23 cellular contexts compared by ENCODE assay signal in genomic region chr2:41899189-41899588, GRCh38.
A peak's percentile ranks its signal among the peaks of the same experiment; 100 is the strongest.
DNase-seq lines count a peak whose midpoint lies in the region; ATAC-seq, FAIRE-seq and TF ChIP-seq lines count a peak whose summit lies in the region.
"Had no signal": no experiment of that assay in that cellular context is flagged by ENCODE, and none has a peak within 500 bp of the region (broad histone marks: within the 10 kb centered on the region; RNA-seq: fewer than 3 reads in every experiment).

No MANE protein-coding gene starts in this region.

- intact Hi-C loops in PC-9 (cut with micrococcal nuclease; ENCODE audit: unreplicated experiment) = no loop called here
- intact Hi-C loops in HepG2 (cut with micrococcal nuclease; ENCODE audit: unreplicated experiment) = no loop called here
- intact Hi-C loops in left ventricle myocardium superior (cut with micrococcal nuclease) = no loop called here

- H3K9me3 ChIP-seq in PC-9 (ENCODE audit: insufficient read depth, low read depth) = no peaks in the 10 kb centered on the region
- no peaks in the 10 kb centered on the region for H3K9me3 ChIP-seq in HepG2 (ENCODE audit: low read length)
- H3K9me3 ChIP-seq in thoracic aorta = no peaks in the 10 kb centered on the region
- H3K9me3 ChIP-seq: thyroid gland had no signal

- POLR2A ChIA-PET in PC-9 (lab: Charles Lee; ENCODE audit: unreplicated experiment) (interaction anchor here (0.6 to 0.7 kb wide), 3 partner anchors 22 to 915 kb away, joined by 3 to 7 read pairs (median 4); no protein-coding TSS in a partner anchor), HepG2 (lab: Yijun Ruan, JAX) (no interaction called here)

- H3K9ac ChIP-seq in HepG2 (ENCODE audit: insufficient read depth, low read depth, low read length) = no peak overlapping the region

- 1% methylated on average over 2 of the region's 2 CpGs for WGBS in HepG2 (ENCODE audit: low lambda C conversion rate)

- no peaks in the 10 kb centered on the region for H4K20me1 ChIP-seq in PC-9 (ENCODE audit: insufficient read depth)
- no peaks in the 10 kb centered on the region for H4K20me1 ChIP-seq in HepG2 (ENCODE audit: insufficient read depth, low read length)

- BruUV-seq in PC-9 (replicated peaks; lab: Mats Ljungman, UMichigan) (no TSS peak), HepG2 (replicated peaks; lab: Mats Ljungman, UMichigan) (no TSS peak)

- FAIRE-seq in bronchial epithelial cell (lab: Jason Lieb, UNC) = no peak
- FAIRE-seq in HepG2 (lab: Jason Lieb, UNC) = no peak
- FAIRE-seq in HTR-8/SVneo (lab: Jason Lieb, UNC) = no peak
- FAIRE-seq: frontal cortex, keratinocyte had no signal

- TF ChIP-seq CTCF in PC-9 (conservative IDR thresholded peaks at IDR 0.05) (no peak), bronchial epithelial cell (IDR thresholded peaks at IDR 0.05; ENCODE audit: insufficient read depth, low read length, severe bottlenecking) (no peak), HepG2 (CRISPR knock-in tag; IDR thresholded peaks at IDR 0.05) (no peak), thoracic aorta (IDR thresholded peaks at IDR 0.05) (no peak)

- DNase-seq in PC-9 (peak; percentile 21 to 87), bronchial epithelial cell (ENCODE audit: low read depth) (peak; percentile 84), HepG2 (ENCODE audit: low spot score) (peak; percentile 15), thoracic aorta (ENCODE audit: low spot score) (no peak), left ventricle myocardium superior (no peak), HTR-8/SVneo (ENCODE audit: insufficient read length, low spot score) (no peak)
- DNase-seq: activated CD4-positive, alpha-beta T cell treated with anti-CD3 and anti-CD28 coated beads for 48 hours; activated CD8-positive, alpha-beta memory T cell treated with anti-CD3 and anti-CD28 coated beads, Interleukin-2, amount 10 ng/mL, durations not matched to agents 7 days and 5 days; hypothalamus; midbrain; NCI-H1417 treated with DMSO at 0.1 percent for 48 hours; NCI-H524 treated with DMSO at 0.1 percent for 48 hours; nephron progenitor cell; Right ventricle myocardium superior; stimulated activated CD4-positive, alpha-beta T cell treated with anti-CD3 and anti-CD28 coated beads, Interleukin-1b, Interleukin-23, amount 100 ng/mL, for 48 hours; thyroid gland had no signal

- no peak for ATAC-seq in HepG2
- ATAC-seq in thoracic aorta (ENCODE audit: insufficient number of reproducible peaks, low FRiP score, low read depth) = peak; percentile 70
- no peak for ATAC-seq in left ventricle myocardium superior
- ATAC-seq in GM21619 (IDR thresholded peaks at IDR 0.05; ENCODE audit: unreplicated experiment) = no peak
- ATAC-seq: activated CD8-positive, alpha-beta memory T cell treated with anti-CD3 and anti-CD28 coated beads, Interleukin-2, amount 10 ng/mL, durations not matched to agents 7 days and 5 days; activated naive CD4-positive, alpha-beta T cell treated with anti-CD3 and anti-CD28 coated beads, Interleukin-2, amount 50 U/mL, for 72 hours; HCT116; stimulated activated memory B cell treated with anti-CD40 and anti-IgM and Interleukin-4, amounts not matched to agents 10 μg/mL and 1 μg/mL and 100 μg/mL, for 72 hours had no signal

- TF ChIP-seq EP300 in HepG2 (IDR thresholded peaks at IDR 0.05; ENCODE audit: low read depth in 2 of 2, low read length in 2 of 2) (no peak), HepG2 (CRISPR knock-in tag; IDR thresholded peaks at IDR 0.05; ENCODE audit: borderline replicate concordance) (no peak)

- H3K27ac ChIP-seq in PC-9 (peak overlapping the region; percentile 28), HepG2 (ENCODE audit: extremely low read length, insufficient read depth, low read length) (no peak overlapping the region), thoracic aorta (peak overlapping the region; percentile 70 to 76)
- H3K27ac ChIP-seq: epithelial cell of prostate, thyroid gland had no signal

- H3K9me2 ChIP-seq in PC-9 (ENCODE audit: insufficient read depth) = no peaks in the 10 kb centered on the region

- H3K4me2 ChIP-seq in PC-9 = peak overlapping the region; percentile 43
- no peak overlapping the region for H3K4me2 ChIP-seq in HepG2 (ENCODE audit: low read depth, low read length)

- CTCF ChIA-PET in PC-9 (lab: Charles Lee) = no interaction called here
- CTCF ChIA-PET in HepG2 (lab: Yijun Ruan, JAX; ENCODE audit: low intra/inter-chr PET ratio, low total read pairs) = no interaction called here

- no peaks in the 10 kb centered on the region for H3K27me3 ChIP-seq in PC-9 (ENCODE audit: insufficient read depth, low read depth)
- no peaks in the 10 kb centered on the region for H3K27me3 ChIP-seq in bronchial epithelial cell (ENCODE audit: control insufficient read depth, insufficient read depth, low read length)
- H3K27me3 ChIP-seq in HepG2 (ENCODE audit: control insufficient read depth in 1 of 2, insufficient read depth in 2 of 2, low read length in 2 of 2) = peaks cover 0 to 6% of the 10 kb centered on the region in 2 experiments; a peak in 1 of 5 replicates
- no peaks in the 10 kb centered on the region for H3K27me3 ChIP-seq in thoracic aorta (replicated peaks; ENCODE audit: insufficient read depth)
- H3K27me3 ChIP-seq: thyroid gland had no signal

- H2AFZ ChIP-seq in PC-9 = 0 out of 2 replicates have a peak overlapping the region, but pooled peaks have one; percentile 1
- no peak overlapping the region for H2AFZ ChIP-seq in HepG2 (ENCODE audit: low read length)

- in situ Hi-C loops in HepG2 (cut with HindIII; ENCODE audit: extremely low pct_ligation_motif_present, low pct_unique_long_range_greater_than_20kb) = no loop called here

- H3F3A ChIP-seq in PC-9 (ENCODE audit: insufficient read depth, low read depth) = no peaks in the 10 kb centered on the region

- TF ChIP-seq RAD21 in HepG2 (CRISPR knock-in tag; IDR thresholded peaks at IDR 0.05) = no peak

- no peak overlapping the region for H3K4me3 ChIP-seq in PC-9
- H3K4me3 ChIP-seq in bronchial epithelial cell (ENCODE audit: low read depth, low read length) = no peak overlapping the region
- H3K4me3 ChIP-seq in HepG2 (replicated peaks in 1 of 3; ENCODE audit: insufficient read depth in 1 of 3, low read depth in 2 of 3, low read length in 3 of 3) = no peak overlapping the region
- peak overlapping the region; percentile 6 for H3K4me3 ChIP-seq in thoracic aorta
- H3K4me3 ChIP-seq: thyroid gland had no signal

- H3K79me2 ChIP-seq in PC-9 (ENCODE audit: low read depth) (no peaks in the 10 kb centered on the region), HepG2 (ENCODE audit: insufficient read depth, low read length) (no peaks in the 10 kb centered on the region)

- no peaks in the 10 kb centered on the region for H3K36me3 ChIP-seq in PC-9 (ENCODE audit: low read depth)
- no peaks in the 10 kb centered on the region for H3K36me3 ChIP-seq in bronchial epithelial cell (ENCODE audit: control insufficient read depth, insufficient read depth, low read length)
- no peaks in the 10 kb centered on the region for H3K36me3 ChIP-seq in HepG2 (replicated peaks in 1 of 2; ENCODE audit: control insufficient read depth in 1 of 2, insufficient read depth in 2 of 2, low read length in 2 of 2)
- no peaks in the 10 kb centered on the region for H3K36me3 ChIP-seq in thoracic aorta
- H3K36me3 ChIP-seq: thyroid gland had no signal

- TF ChIP-seq POLR2A in HepG2 (IDR thresholded peaks at IDR 0.05; ENCODE audit: insufficient read depth in 1 of 2, low read depth in 2 of 2, low read length in 2 of 2) = no peak

- peaks cover 17% of the 10 kb centered on the region for H3K4me1 ChIP-seq in PC-9 (replicated peaks; ENCODE audit: insufficient read depth)
- peaks cover 18% of the 10 kb centered on the region for H3K4me1 ChIP-seq in HepG2 (ENCODE audit: insufficient read depth, low read length)
- peaks cover 34 to 56% of the 10 kb centered on the region in 2 donors for H3K4me1 ChIP-seq in thoracic aorta (ENCODE audit: control insufficient read depth in 1 of 2, low read depth in 2 of 2)
- H3K4me1 ChIP-seq: thyroid gland had no signal

TF ChIP-seq in HepG2, 621 proteins besides CTCF, POLR2A, EP300 and RAD21:
- TF ChIP-seq ZNF782 (CRISPR knock-in tag; IDR thresholded peaks at IDR 0.05; ENCODE audit: borderline replicate concordance) = no peak
- TF ChIP-seq SPEN (CRISPR knock-in tag; IDR thresholded peaks at IDR 0.05; ENCODE audit: low read depth) = no peak
- TF ChIP-seq MLX (CRISPR knock-in tag; IDR thresholded peaks at IDR 0.05) = no peak
- no peak for TF ChIP-seq MZF1 (CRISPR knock-in tag; IDR thresholded peaks at IDR 0.05; ENCODE audit: borderline replicate concordance)
- TF ChIP-seq ZNF570 (CRISPR knock-in tag; IDR thresholded peaks at IDR 0.05; ENCODE audit: borderline replicate concordance) = no peak
- 0 out of 4 replicates have a peak, but pooled peaks of 1 of the 2 experiments have one; percentile 5 for TF ChIP-seq MAFK (conservative IDR thresholded peaks at IDR 0.05 in 1 of 2, IDR thresholded peaks at IDR 0.05 in 1 of 2; ENCODE audit: low read length in 2 of 2)
- no peak for TF ChIP-seq MAZ (IDR thresholded peaks at IDR 0.05; ENCODE audit: borderline replicate concordance, low read depth, low read length)
- TF ChIP-seq MAZ (CRISPR knock-in tag; IDR thresholded peaks at IDR 0.05; ENCODE audit: low read depth) = no peak
- TF ChIP-seq U2AF2 (IDR thresholded peaks at IDR 0.05; ENCODE audit: low read depth, low read length) = no peak
- peak; percentile 31; the same call in 1 of the 2 replicates for TF ChIP-seq CEBPG (CRISPR knock-in tag; IDR thresholded peaks at IDR 0.05)
- peak; percentile 60 for TF ChIP-seq ATF7 (IDR thresholded peaks at IDR 0.05)
- no peak for TF ChIP-seq ATF7 (CRISPR knock-in tag; IDR thresholded peaks at IDR 0.05)
- TF ChIP-seq CEBPB (IDR thresholded peaks at IDR 0.05; ENCODE audit: borderline replicate concordance, low read depth, low read length) = peak; percentile 81; the same call in 1 of the 2 replicates
- TF ChIP-seq RFX5 (IDR thresholded peaks at IDR 0.05; ENCODE audit: low read depth, low read length) = no peak
- no peak for TF ChIP-seq CREM (IDR thresholded peaks at IDR 0.05)
- TF ChIP-seq CREM (CRISPR knock-in tag; IDR thresholded peaks at IDR 0.05) = no peak

Comparison
In these comparisons a context has a peak if more than half of its experiments do, and no peak if none do; other contexts are left out.
1. DNase-seq: peak in PC-9 (2 of 2), bronchial epithelial cell (single experiment) and HepG2 (single experiment); none in thoracic aorta (single experiment), left ventricle myocardium superior (single experiment) and HTR-8/SVneo (single experiment).